In genomic region chr14:18914526-18914925, GRCh38 we compare ENCODE assay signal across 13 cellular contexts. TPM values are rescaled to one million over a fixed set of nuclear protein-coding genes. Genes with fewer than 3 reads are reported as not detected.
DNase-seq lines count a peak whose midpoint lies in the region; ATAC-seq and TF ChIP-seq lines count a peak whose summit lies in the region.
"Not testable (repeated sequence)": the region's sequence is repeated elsewhere in the genome, so short reads cannot be mapped to it uniquely, and the experiment has no call there.
"Had no signal": no experiment of that assay in that cellular context is flagged by ENCODE, and none has a peak within 500 bp of the region (broad histone marks: within the 10 kb centered on the region; RNA-seq: fewer than 3 reads in every experiment).

No MANE protein-coding gene starts in this region.

- not testable (repeated sequence) for H3K4me3 Mint-ChIP-seq in activated B cell treated with CpG ODN at 0.5 μM for 24 hours; osteocyte (ENCODE audit: unreplicated experiment); type B pancreatic cell

- H3K27me3 Mint-ChIP-seq in activated B cell treated with CpG ODN at 0.5 μM for 24 hours; osteocyte (ENCODE audit: unreplicated experiment); type B pancreatic cell: not testable (repeated sequence)

- ATAC-seq in activated B cell treated with CpG ODN at 0.5 μM for 24 hours (ENCODE audit: low read depth); Right ventricle myocardium inferior; left ventricle myocardium superior: not testable (repeated sequence)
- peak; percentile 3 to 19 for ATAC-seq in lower lobe of right lung

- DNase-seq in activated B cell treated with CpG ODN at 0.5 μM for 24 hours (peak; percentile 14), Right ventricle myocardium inferior (ENCODE audit: missing footprints) (peak; percentile 43), left ventricle myocardium superior (peak; percentile 7), osteocyte (ENCODE audit: extremely low spot score, unreplicated experiment) (peak; percentile 82), type B pancreatic cell (ENCODE audit: extremely low spot score, unreplicated experiment) (peak; percentile 55)
- DNase-seq in activated effector memory CD4-positive, alpha-beta T cell treated with anti-CD3 and anti-CD28 coated beads, Interleukin-2, amount 50 U/mL, for 16 hours = peak; percentile 62
- not testable (repeated sequence) for DNase-seq in lower lobe of right lung

- not testable (repeated sequence) for H3K36me3 Mint-ChIP-seq in activated B cell treated with CpG ODN at 0.5 μM for 24 hours (ENCODE audit: low read depth); osteocyte (ENCODE audit: unreplicated experiment); type B pancreatic cell

- POLR2A ChIA-PET in activated B cell treated with CpG ODN at 0.5 μM for 24 hours (lab: Charles Lee) = not testable (repeated sequence)

- H3K9me3 ChIP-seq in lower lobe of right lung = not testable (repeated sequence)

- not testable (repeated sequence) for H3K27ac Mint-ChIP-seq in activated B cell treated with CpG ODN at 0.5 μM for 24 hours; osteocyte (ENCODE audit: unreplicated experiment); type B pancreatic cell

- not testable (repeated sequence) for TF ChIP-seq CTCF in activated B cell treated with CpG ODN at 0.5 μM for 24 hours (IDR thresholded peaks at IDR 0.05); lower lobe of right lung (IDR thresholded peaks at IDR 0.05); osteocyte (IDR thresholded peaks at IDR 0.05); type B pancreatic cell (conservative IDR thresholded peaks at IDR 0.05)

- not testable (repeated sequence) for H3K36me3 ChIP-seq in lower lobe of right lung

- H3K4me3 ChIP-seq in lower lobe of right lung = not testable (repeated sequence)

- intact Hi-C loops in activated B cell treated with CpG ODN at 0.5 μM for 24 hours (cut with micrococcal nuclease); Right ventricle myocardium inferior (cut with DNase I); left ventricle myocardium superior (cut with micrococcal nuclease); lower lobe of right lung (cut with DNase I): not testable (repeated sequence)

- not testable (repeated sequence) for H3K27ac ChIP-seq in lower lobe of right lung

- not testable (repeated sequence) for H3K4me1 ChIP-seq in lower lobe of right lung

- CTCF ChIA-PET in activated B cell treated with CpG ODN at 0.5 μM for 24 hours (lab: Charles Lee) = not testable (repeated sequence)

- not testable (repeated sequence) for H3K27me3 ChIP-seq in lower lobe of right lung (ENCODE audit: low read depth)

- H3K4me1 Mint-ChIP-seq in activated B cell treated with CpG ODN at 0.5 μM for 24 hours; osteocyte (ENCODE audit: unreplicated experiment); type B pancreatic cell (ENCODE audit: unreplicated experiment): not testable (repeated sequence)

- H3K9me3 Mint-ChIP-seq in activated B cell treated with CpG ODN at 0.5 μM for 24 hours; osteocyte (ENCODE audit: unreplicated experiment); type B pancreatic cell: not testable (repeated sequence)

RNA-seq across cellular contexts. Expression of gene POTEM, which starts 52.7 kb away (rescaled TPM):
- total RNA-seq in activated B cell treated with CpG ODN at 0.5 μM for 24 hours = 0.16 TPM in 1 of 2 replicates, not detected in the other
- not detected for total RNA-seq in Right ventricle myocardium inferior
- not detected for total RNA-seq in left ventricle myocardium superior
- total RNA-seq in lower lobe of right lung = not detected
- not detected in 2 replicates for total RNA-seq in osteocyte
- total RNA-seq in type B pancreatic cell (ENCODE audit: low replicate concordance) = not detected in 2 replicates
- total RNA-seq: Calu3; CD4-positive, alpha-beta memory T cell; G401; GM23338; H4; H9 had no signal
